In the genomic region with DNA sequence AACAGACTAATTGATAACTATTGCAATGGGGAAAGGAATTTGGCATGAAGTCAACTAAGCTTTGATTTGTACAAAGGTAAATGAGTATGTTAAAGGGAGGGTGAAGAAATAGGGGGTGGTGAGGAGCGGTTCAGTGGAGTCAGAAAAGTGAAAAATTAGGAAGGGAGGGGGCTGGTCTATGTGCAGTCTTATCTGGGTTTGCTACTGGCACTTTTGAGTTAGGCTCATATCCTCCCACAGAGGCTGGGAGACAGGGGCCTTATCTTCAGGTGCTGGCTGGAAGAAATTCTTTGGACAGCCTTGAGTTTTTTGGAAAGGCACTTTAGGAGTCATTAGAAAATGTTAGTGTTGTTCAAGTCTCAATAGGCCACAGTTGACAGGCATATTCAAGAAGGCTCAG, we compare ENCODE assay signal across 36 cellular contexts. TPM values are rescaled to one million over a fixed set of nuclear protein-coding genes. Genes with fewer than 3 reads are reported as not detected.
DNase-seq lines count a peak whose midpoint lies in the region; ATAC-seq, FAIRE-seq and TF ChIP-seq lines count a peak whose summit lies in the region.
"Had no signal": no experiment of that assay in that cellular context is flagged by ENCODE, and none has a peak within 500 bp of the region (broad histone marks: within the 10 kb centered on the region; RNA-seq: fewer than 3 reads in every experiment).

No MANE protein-coding gene starts in this region.

- 0 out of 3 replicates have a peak, but pooled peaks have one; percentile 32 for ATAC-seq in K562
- peak; percentile 23 to 59 (median 43) for ATAC-seq in pancreas
- ATAC-seq in HG02973 (IDR thresholded peaks at IDR 0.05; ENCODE audit: unreplicated experiment) = no peak
- ATAC-seq: CD8-positive, alpha-beta T cell had no signal

- no peak for FAIRE-seq in K562 (lab: Jason Lieb, UNC)
- no peak for FAIRE-seq in pancreas (lab: Jason Lieb, UNC)
- FAIRE-seq: A204.1, D721Med had no signal

- in situ Hi-C loops in K562 (cut with MboI) = no loop called here

- POLR2A ChIA-PET in HEK293 (lab: Yijun Ruan, JAX) = interaction anchor here (0.7 to 1.6 kb wide), 3 partner anchors 11 to 1394 kb away, joined by 4 to 7 read pairs (median 6); a partner anchor contains a TSS
- POLR2A ChIA-PET in K562 (lab: Yijun Ruan, JAX) = no interaction called here

- TF ChIP-seq EP300 in K562 (IDR thresholded peaks at IDR 0.05; ENCODE audit: low read length) = no peak

- DNase-seq in K562 (ENCODE audit: extremely low read depth in 1 of 4, low spot score in 3 of 4) = peak in 2 of 4 experiments; percentile 12 to 16
- DNase-seq in pancreas = no peak
- no peak for DNase-seq in stimulated activated CD4-positive, alpha-beta T cell treated with anti-CD3 and anti-CD28 coated beads, Interleukin-2, amount 100 ng/mL, for 24 hours
- DNase-seq in uterus = no peak
- DNase-seq: 8988T; ACHN; AML-193; BE2C; C1 segment of cervical spinal cord; Caco-2; Calu3; CD4-positive, alpha-beta memory T cell; CD4-positive, alpha-beta T cell; CD4-positive, CD25-positive, alpha-beta regulatory T cell; CD8-positive, alpha-beta memory T cell; CD8-positive, alpha-beta T cell; DMS 273 treated with DMSO at 0.1 percent for 48 hours; DMS153; DMS53; DMS79; DMS79 treated with DMSO at 0.1 percent for 48 hours; DND-41; EL had no signal

- no peak overlapping the region for H3K9ac ChIP-seq in K562 (ENCODE audit: insufficient read depth in 1 of 2, low read depth in 2 of 2, low read length in 2 of 2)
- H3K9ac ChIP-seq: BLaER1; BLaER1 treated with 17β-estradiol and CSF1 and Interleukin-3, amounts not matched to agents 10 nM and 100 nM had no signal

- no peak for TF ChIP-seq RAD21 in K562 (CRISPR knock-in tag; conservative IDR thresholded peaks at IDR 0.05 in 1 of 2, IDR thresholded peaks at IDR 0.05 in 1 of 2)

- CTCF ChIA-PET in HEK293 (lab: Yijun Ruan, JAX) = interaction anchor here (3.2 kb wide), 1 partner anchor 48 kb away, joined by 16 read pairs; no protein-coding TSS in a partner anchor
- CTCF ChIA-PET in K562 (lab: Yijun Ruan, JAX; ENCODE audit: low intra/inter-chr PET ratio) = interaction anchor here (0.5 kb wide), 1 partner anchor 70 kb away, joined by 3 read pairs; no protein-coding TSS in a partner anchor

- H3K79me2 ChIP-seq in K562 (ENCODE audit: control insufficient read depth, insufficient read depth, low read length) = no peaks in the 10 kb centered on the region

- peaks cover 14 to 16% of the 10 kb centered on the region in 2 experiments for H3K36me3 ChIP-seq in HEK293 (ENCODE audit: control insufficient read depth in 2 of 2, insufficient read depth in 1 of 2, low read length in 2 of 2)
- no peaks in the 10 kb centered on the region for H3K36me3 ChIP-seq in K562 (ENCODE audit: control insufficient read depth, insufficient read depth, low read length)
- peaks cover under 1 to 14% (median 3%) of the 10 kb centered on the region in 3 donors for H3K36me3 ChIP-seq in pancreas
- H3K36me3 ChIP-seq in uterus = no peaks in the 10 kb centered on the region

- H3K27ac ChIP-seq in HEK293 (ENCODE audit: extremely low read depth, low read depth, low read length) (no peak overlapping the region), K562 (ENCODE audit: extremely low read depth, low read depth, low read length) (no peak overlapping the region), pancreas (no peak overlapping the region), uterus (no peak overlapping the region)
- H3K27ac ChIP-seq: 22Rv1; A549; BLaER1; BLaER1 treated with 17β-estradiol and CSF1 and Interleukin-3, amounts not matched to agents 10 nM and 100 nM; C4-2B had no signal

- H2AFZ ChIP-seq in K562 (ENCODE audit: low read depth, low read length) = no peak overlapping the region

- H3K9me1 ChIP-seq in K562 (ENCODE audit: control insufficient read depth, insufficient read depth, low read length) = no peaks in the 10 kb centered on the region

- BruUV-seq in K562 (replicated peaks; lab: Mats Ljungman, UMichigan) = no TSS peak

- H3K4me3 ChIP-seq in HEK293 (ENCODE audit: low read depth, low read length) (no peak overlapping the region), K562 (no peak overlapping the region), pancreas (no peak overlapping the region), uterus (no peak overlapping the region)
- H3K4me3 ChIP-seq: A549; BLaER1; BLaER1 treated with 17β-estradiol and CSF1 and Interleukin-3, amounts not matched to agents 10 nM and 100 nM had no signal

- H3K4me1 ChIP-seq in HEK293 (ENCODE audit: control insufficient read depth, insufficient read depth, low read length) (peaks cover 3% of the 10 kb centered on the region; the same call in 1 of the 2 replicates), K562 (replicated peaks in 1 of 2; ENCODE audit: control insufficient read depth in 2 of 2, insufficient read depth in 2 of 2, low read length in 2 of 2) (no peaks in the 10 kb centered on the region; a peak in 2 of 5 replicates), pancreas (peaks cover 7 to 12% (median 11%) of the 10 kb centered on the region in 3 donors), uterus (no peaks in the 10 kb centered on the region)
- H3K4me1 ChIP-seq: A549, BE2C, BLaER1, Caco-2 had no signal

- H3K4me2 ChIP-seq in K562 (ENCODE audit: insufficient read depth, low read length) = no peak overlapping the region
- H3K4me2 ChIP-seq: A549; BLaER1; BLaER1 treated with 17β-estradiol and CSF1 and Interleukin-3, amounts not matched to agents 10 nM and 100 nM had no signal

- H3K27me3 ChIP-seq in K562 (ENCODE audit: control insufficient read depth in 2 of 2, insufficient read depth in 2 of 2, low read length in 2 of 2) = peaks cover 0 to 9% of the 10 kb centered on the region in 2 experiments; a peak in 3 of 5 replicates
- H3K27me3 ChIP-seq in pancreas = no peaks in the 10 kb centered on the region
- no peaks in the 10 kb centered on the region for H3K27me3 ChIP-seq in uterus
- H3K27me3 ChIP-seq: BLaER1; BLaER1 treated with 17β-estradiol and CSF1 and Interleukin-3, amounts not matched to agents 10 nM and 100 nM had no signal

- WGBS in K562 (ENCODE audit: insufficient coverage, low coverage, missing lambda C conversion rate) = 0% methylated on average over 1 of the region's 1 CpG
- 0 to 10% methylated on average over 1 of the region's 1 CpG for WGBS in pancreas, 2 donors

- intact Hi-C loops in K562 (cut with micrococcal nuclease) (no loop called here), pancreas (cut with DNase I) (no loop called here), uterus (cut with DNase I; ENCODE audit: low total_unique reads) (no loop called here)

- TF ChIP-seq POLR2A in K562 (conservative IDR thresholded peaks at IDR 0.05) (no peak), uterus (IDR thresholded peaks at IDR 0.05) (no peak)

- H4K20me1 ChIP-seq in K562 (replicated peaks; ENCODE audit: control insufficient read depth, insufficient read depth, low read length) = no peaks in the 10 kb centered on the region
- H4K20me1 ChIP-seq: BLaER1; BLaER1 treated with 17β-estradiol and CSF1 and Interleukin-3, amounts not matched to agents 10 nM and 100 nM had no signal

- H3K9me3 ChIP-seq in HEK293 (ENCODE audit: control insufficient read depth, insufficient read depth, low read depth, low read length) = peaks cover 34% of the 10 kb centered on the region
- no peaks in the 10 kb centered on the region; the same call in 1 of the 2 replicates for H3K9me3 ChIP-seq in K562 (replicated peaks; ENCODE audit: control insufficient read depth, insufficient read depth, low read depth, low read length)
- H3K9me3 ChIP-seq in pancreas = no peaks in the 10 kb centered on the region
- H3K9me3 ChIP-seq in uterus = peaks cover 0 to 28% of the 10 kb centered on the region in 2 donors

- no peak for TF ChIP-seq CTCF in HEK293 (tag by site-specific recombination; IDR thresholded peaks at IDR 0.05)
- TF ChIP-seq CTCF in K562 (IDR thresholded peaks at IDR 0.05 in 2 of 3, conservative IDR thresholded peaks at IDR 0.05 in 1 of 3; ENCODE audit: insufficient read depth in 2 of 3, low read depth in 1 of 3, low read length in 3 of 3) = no peak
- no peak for TF ChIP-seq CTCF in pancreas (IDR thresholded peaks at IDR 0.05)
- no peak for TF ChIP-seq CTCF in uterus (IDR thresholded peaks at IDR 0.05)

RNA-seq across cellular contexts. Expression of a gene that starts 11.1 kb away (rescaled TPM):
- total RNA-seq in K562 (2011; cell fraction: chromatin; rRNA removed; ENCODE audit: low replicate concordance) = 0.21 and 1.0 TPM in 2 replicates
- total RNA-seq in K562 (2011; cell fraction: nucleolus; rRNA removed) = 0.33 and 0.53 TPM in 2 replicates
- total RNA-seq in K562 (2011; cell fraction: nucleoplasm; rRNA removed) = 1.1 TPM in 2 replicates
- total RNA-seq in K562 (2014; rRNA removed) (0.20 TPM in 1 of 2 replicates, not detected in the other), K562 (2014; rRNA removed; fragmentation: Illumina TruSeq; extraction: Trizol) (0.29 and 0.44 TPM in 2 replicates), K562 (2015; rRNA removed; fragmentation: Illumina TruSeq; extraction: Trizol) (0.18 and 0.19 TPM in 2 replicates), K562 (2021) (0.24 and 0.56 TPM in 2 replicates), pancreas (10 to 100 TPM; 12.2 to 21.6 (median 13.7) TPM), uterus (10 to 100 TPM; 23.5 to 80.3 (median 39.7) TPM)
- polyA plus RNA-seq in K562 (2011; rRNA removed) (0.09 and 0.95 TPM in 2 replicates), K562 (2014; fragmentation: Illumina TruSeq; extraction: Trizol) (0.30 and 0.39 TPM in 2 replicates), K562 (2014; fragmentation: Nextera tagmentation; extraction: Ambion mirVana) (under 1 TPM; 0.08 to 0.10 TPM), K562 (2014; rRNA removed) (0.22 and 1.0 TPM in 2 replicates), pancreas (10 to 100 TPM; 19.1 to 26.6 TPM)
- 0.01 and 0.03 TPM in 2 replicates for polyA plus RNA-seq in K562 (2011; cell fraction: cytosol; rRNA removed)
- 0.39 and 0.97 TPM in 2 replicates for polyA plus RNA-seq in K562 (2011; cell fraction: nucleus; rRNA removed)
- polyA plus RNA-seq in K562 (2012) = 0.33 and 0.62 TPM in 2 replicates
- 0.15 and 0.32 TPM in 2 replicates for polyA minus RNA-seq in K562 (2011; rRNA and poly(A)+ RNA removed)
- not detected in 2 replicates for polyA minus RNA-seq in K562 (2011; cell fraction: cytosol; rRNA and poly(A)+ RNA removed)
- polyA minus RNA-seq in K562 (2011; cell fraction: nucleus; rRNA and poly(A)+ RNA removed) = 0.11 and 0.13 TPM in 2 replicates

RNA-seq across cellular contexts. Expression of a gene that starts 11.6 kb away (rescaled TPM):
- 0.12 and 0.65 TPM in 2 replicates for total RNA-seq in K562 (2011; cell fraction: chromatin; rRNA removed; ENCODE audit: low replicate concordance)
- total RNA-seq in K562 (2011; cell fraction: nucleolus; rRNA removed) = not detected in 2 replicates
- total RNA-seq in K562 (2011; cell fraction: nucleoplasm; rRNA removed) = 0.23 and 0.37 TPM in 2 replicates
- 0.20 TPM in 1 of 2 replicates, not detected in the other for total RNA-seq in K562 (2014; rRNA removed)
- not detected in 2 replicates for total RNA-seq in K562 (2014; rRNA removed; fragmentation: Illumina TruSeq; extraction: Trizol)
- total RNA-seq in K562 (2015; rRNA removed; fragmentation: Illumina TruSeq; extraction: Trizol) = 0.08 TPM in 1 of 2 replicates, not detected in the other
- not detected in 2 replicates for total RNA-seq in K562 (2021)
- polyA plus RNA-seq in K562 (2011; rRNA removed) = not detected in 2 replicates
- not detected in 2 replicates for polyA plus RNA-seq in K562 (2011; cell fraction: cytosol; rRNA removed)
- polyA plus RNA-seq in K562 (2011; cell fraction: nucleus; rRNA removed) = not detected in 2 replicates
- polyA plus RNA-seq in K562 (2012) = 0.09 and 0.29 TPM in 2 replicates
- polyA plus RNA-seq in K562 (2014; fragmentation: Illumina TruSeq; extraction: Trizol) = not detected in 2 replicates
- polyA plus RNA-seq in K562 (2014; fragmentation: Nextera tagmentation; extraction: Ambion mirVana) = not detected
- not detected in 2 replicates for polyA plus RNA-seq in K562 (2014; rRNA removed)
- not detected in 2 replicates for polyA minus RNA-seq in K562 (2011; rRNA and poly(A)+ RNA removed)
- polyA minus RNA-seq in K562 (2011; cell fraction: cytosol; rRNA and poly(A)+ RNA removed) = not detected in 2 replicates
- not detected in 2 replicates for polyA minus RNA-seq in K562 (2011; cell fraction: nucleus; rRNA and poly(A)+ RNA removed)
- 1 to 10 TPM in 2 of 6 donors, under 1 TPM in 4; 0.46 to 2.1 (median 0.92) TPM for total RNA-seq in pancreas
- under 1 TPM; 0.42 to 0.75 TPM for polyA plus RNA-seq in pancreas
- under 1 TPM in 1 of 4 donors, not detected in 3; 0.98 TPM for total RNA-seq in uterus
- total RNA-seq: A172, Daoy had no signal
- polyA plus RNA-seq: BJ; CD14-positive monocyte; CD4-positive, alpha-beta memory T cell; CD8-positive, alpha-beta memory T cell had no signal

RNA-seq across cellular contexts. Expression of a gene that starts 45.5 kb away (rescaled TPM):
- 4.5 and 12.5 TPM in 2 replicates for total RNA-seq in K562 (2011; cell fraction: chromatin; rRNA removed; ENCODE audit: low replicate concordance)
- total RNA-seq in K562 (2011; cell fraction: nucleolus; rRNA removed) = 5.5 and 6.7 TPM in 2 replicates
- total RNA-seq in K562 (2011; cell fraction: nucleoplasm; rRNA removed) = 6.6 and 6.7 TPM in 2 replicates
- total RNA-seq in K562 (2014; rRNA removed) (8.4 and 13.6 TPM in 2 replicates), K562 (2014; rRNA removed; fragmentation: Illumina TruSeq; extraction: Trizol) (12.5 and 12.6 TPM in 2 replicates), K562 (2015; rRNA removed; fragmentation: Illumina TruSeq; extraction: Trizol) (11.5 and 12.1 TPM in 2 replicates), K562 (2021) (9.4 and 10.1 TPM in 2 replicates), pancreas (10 to 100 TPM in 1 of 6 donors, 1 to 10 TPM in 5; 5.7 to 10.1 (median 7.5) TPM), uterus (100 to 1,000 TPM in 1 of 4 donors, 10 to 100 TPM in 3; 16.9 to 209 (median 39.6) TPM)
- polyA plus RNA-seq in K562 (2011; rRNA removed) (10.1 and 14.3 TPM in 2 replicates), K562 (2014; fragmentation: Illumina TruSeq; extraction: Trizol) (11.7 and 11.8 TPM in 2 replicates), K562 (2014; fragmentation: Nextera tagmentation; extraction: Ambion mirVana) (1 to 10 TPM; 4.3 to 6.9 TPM), K562 (2014; rRNA removed) (14.1 and 20.3 TPM in 2 replicates), pancreas (10 to 100 TPM in 1 of 2 donors, 1 to 10 TPM in 1; 5.3 to 12.1 TPM)
- polyA plus RNA-seq in K562 (2011; cell fraction: cytosol; rRNA removed) = 4.5 and 4.6 TPM in 2 replicates
- 9.1 and 13.9 TPM in 2 replicates for polyA plus RNA-seq in K562 (2011; cell fraction: nucleus; rRNA removed)
- polyA plus RNA-seq in K562 (2012) = 6.5 and 7.3 TPM in 2 replicates
- polyA minus RNA-seq in K562 (2011; rRNA and poly(A)+ RNA removed) = 9.9 and 13.2 TPM in 2 replicates
- polyA minus RNA-seq in K562 (2011; cell fraction: cytosol; rRNA and poly(A)+ RNA removed) = 3.4 and 3.8 TPM in 2 replicates
- polyA minus RNA-seq in K562 (2011; cell fraction: nucleus; rRNA and poly(A)+ RNA removed) = 10.5 and 16.2 TPM in 2 replicates
- total RNA-seq: A172 had no signal

Comparison
In these comparisons a context has a peak if more than half of its experiments do, and no peak if none do; other contexts are left out.
1. RNA of a gene that starts 11.1 kb away (total RNA-seq): 23.5 to 80.3 TPM in uterus and 12.2 to 21.6 TPM in pancreas; 0.18 to 1.1 TPM in K562; every median in the first group is over 4 times any median in the second.